Comparison of ENCODE assay signal across 19 cellular contexts in the genomic region with DNA sequence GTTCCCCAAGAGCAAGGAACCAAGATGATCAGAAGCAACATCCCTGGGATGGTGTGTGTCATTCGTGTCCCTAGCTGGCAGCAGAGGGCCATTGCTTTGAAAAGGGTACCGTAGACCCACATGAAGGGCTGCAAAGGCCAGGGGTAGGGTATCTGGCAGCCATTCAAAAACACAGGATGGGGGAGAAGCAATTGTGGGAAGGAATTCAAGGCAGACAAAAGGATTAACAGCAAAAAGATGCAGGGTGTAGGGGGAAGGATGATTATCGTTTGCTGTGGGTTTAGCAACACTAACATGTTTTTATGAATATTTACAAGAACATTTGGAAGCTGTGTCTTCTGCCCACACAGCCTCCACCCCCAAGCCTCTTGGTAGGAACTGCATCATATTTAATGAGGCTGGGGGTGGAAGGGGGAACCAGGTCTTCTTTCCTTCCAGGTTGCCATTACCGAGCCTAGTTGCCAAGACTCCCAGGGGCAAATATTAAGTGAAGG.
A peak's percentile ranks its signal among the peaks of the same experiment; 100 is the strongest.
DNase-seq lines count a peak whose midpoint lies in the region; ATAC-seq, FAIRE-seq and TF ChIP-seq lines count a peak whose summit lies in the region.
"Had no signal": no experiment of that assay in that cellular context is flagged by ENCODE, and none has a peak within 500 bp of the region (broad histone marks: within the 10 kb centered on the region; RNA-seq: fewer than 3 reads in every experiment).

No MANE protein-coding gene starts in this region.

- ATAC-seq in HepG2 (peak; percentile 53), right lobe of liver (no peak), gastrocnemius medialis (no peak)

- TF ChIP-seq RAD21 in HepG2 (CRISPR knock-in tag; IDR thresholded peaks at IDR 0.05), result no peak

- H3K9me3 Mint-ChIP-seq in endodermal cell, result no peaks in the 10 kb centered on the region

- in situ Hi-C loops in HepG2 (cut with HindIII; ENCODE audit: extremely low pct_ligation_motif_present, low pct_unique_long_range_greater_than_20kb) (no loop called here), gastrocnemius medialis (cut with MboI; ENCODE audit: low sequenced_read_pairs in 4 of 4) (no loop called here)

- H3K4me3 ChIP-seq in HepG2 (replicated peaks in 1 of 3; ENCODE audit: insufficient read depth in 1 of 3, low read depth in 2 of 3, low read length in 3 of 3) (no peak overlapping the region), right lobe of liver (no peak overlapping the region), endodermal cell (ENCODE audit: low read length) (no peak overlapping the region), thyroid gland (replicated peaks in 1 of 3) (no peak overlapping the region), gastrocnemius medialis (no peak overlapping the region)
- H3K4me3 ChIP-seq: BLaER1 treated with 17β-estradiol and CSF1 and Interleukin-3, amounts not matched to agents 10 nM and 100 nM; MG63; SJSA1 had no signal

- H2AFZ ChIP-seq in HepG2 (ENCODE audit: low read length), result no peak overlapping the region

- 22% methylated on average over 4 of the region's 4 CpGs for WGBS in HepG2 (ENCODE audit: low lambda C conversion rate)
- 56% methylated on average over 4 of the region's 4 CpGs for WGBS in right lobe of liver (ENCODE audit: insufficient coverage, low coverage, low lambda C conversion rate, missing lambda C conversion rate)
- WGBS in endodermal cell (ENCODE audit: insufficient coverage in 1 of 2, insufficient read length in 1 of 2), 2 experiments, result 63 to 82% methylated on average over 1 to 4 of the region's 4 CpGs
- 44 to 47% methylated on average over 4 of the region's 4 CpGs for WGBS in thyroid gland, 2 donors

- H3K36me3 Mint-ChIP-seq in endodermal cell (ENCODE audit: low read depth), result no peaks in the 10 kb centered on the region
- H3K36me3 Mint-ChIP-seq: CD4-positive, alpha-beta memory T cell had no signal

- CTCF ChIA-PET in HepG2 (lab: Yijun Ruan, JAX; ENCODE audit: low intra/inter-chr PET ratio, low total read pairs), result no interaction called here

- 0 out of 2 replicates have a peak, but pooled peaks have one; percentile 24 for TF ChIP-seq CTCF in HepG2 (CRISPR knock-in tag; IDR thresholded peaks at IDR 0.05)
- no peak for TF ChIP-seq CTCF in right lobe of liver (IDR thresholded peaks at IDR 0.05)
- peak; percentile 30 for TF ChIP-seq CTCF in endodermal cell (conservative IDR thresholded peaks at IDR 0.05)
- peak in 3 of 6 experiments; percentile 19 to 22 (median 21) for TF ChIP-seq CTCF in thyroid gland (IDR thresholded peaks at IDR 0.05)
- TF ChIP-seq CTCF in gastrocnemius medialis (IDR thresholded peaks at IDR 0.05 in 4 of 5, conservative IDR thresholded peaks at IDR 0.05 in 1 of 5), result no peak

- no peaks in the 10 kb centered on the region for H3K79me2 ChIP-seq in HepG2 (ENCODE audit: insufficient read depth, low read length)

- POLR2A ChIA-PET in HepG2 (lab: Yijun Ruan, JAX), result no interaction called here

- H4K20me1 ChIP-seq in HepG2 (ENCODE audit: insufficient read depth, low read length), result no peaks in the 10 kb centered on the region
- H4K20me1 ChIP-seq: BLaER1 treated with 17β-estradiol and CSF1 and Interleukin-3, amounts not matched to agents 10 nM and 100 nM had no signal

- TF ChIP-seq EP300 in HepG2 (IDR thresholded peaks at IDR 0.05; ENCODE audit: low read depth in 2 of 2, low read length in 2 of 2), result no peak
- TF ChIP-seq EP300 in HepG2 (CRISPR knock-in tag; IDR thresholded peaks at IDR 0.05; ENCODE audit: borderline replicate concordance), result no peak

- no peak overlapping the region for H3K27ac Mint-ChIP-seq in endodermal cell
- H3K27ac Mint-ChIP-seq: CD4-positive, alpha-beta memory T cell had no signal

- H3K36me3 ChIP-seq in HepG2 (replicated peaks in 1 of 2; ENCODE audit: control insufficient read depth in 1 of 2, insufficient read depth in 2 of 2, low read length in 2 of 2) (no peaks in the 10 kb centered on the region), right lobe of liver (no peaks in the 10 kb centered on the region), endodermal cell (ENCODE audit: control insufficient read depth, insufficient read depth, low read length) (no peaks in the 10 kb centered on the region), thyroid gland (no peaks in the 10 kb centered on the region), gastrocnemius medialis (no peaks in the 10 kb centered on the region)
- H3K36me3 ChIP-seq: BLaER1 treated with 17β-estradiol and CSF1 and Interleukin-3, amounts not matched to agents 10 nM and 100 nM; MG63; SJSA1 had no signal

- no peak overlapping the region for H3K4me2 ChIP-seq in HepG2 (ENCODE audit: low read depth, low read length)
- H3K4me2 ChIP-seq: BLaER1 treated with 17β-estradiol and CSF1 and Interleukin-3, amounts not matched to agents 10 nM and 100 nM had no signal

- no peak overlapping the region for H3K9ac ChIP-seq in HepG2 (ENCODE audit: insufficient read depth, low read depth, low read length)
- no peak overlapping the region for H3K9ac ChIP-seq in endodermal cell (ENCODE audit: extremely low read depth, low read length, poor library complexity, severe bottlenecking)
- H3K9ac ChIP-seq: BLaER1 treated with 17β-estradiol and CSF1 and Interleukin-3, amounts not matched to agents 10 nM and 100 nM had no signal

- H3K9me3 ChIP-seq in HepG2 (ENCODE audit: low read length) (no peaks in the 10 kb centered on the region), right lobe of liver (no peaks in the 10 kb centered on the region), endodermal cell (ENCODE audit: control insufficient read depth, low read length) (no peaks in the 10 kb centered on the region), thyroid gland (no peaks in the 10 kb centered on the region), gastrocnemius medialis (no peaks in the 10 kb centered on the region)
- H3K9me3 ChIP-seq: BLaER1 treated with 17β-estradiol and CSF1 and Interleukin-3, amounts not matched to agents 10 nM and 100 nM; MG63; SJSA1 had no signal

- intact Hi-C loops in HepG2 (cut with micrococcal nuclease; ENCODE audit: unreplicated experiment) (no loop called here), right lobe of liver (cut with DNase I) (no loop called here), thyroid gland (cut with DNase I) (no loop called here), gastrocnemius medialis (cut with DNase I; ENCODE audit: low total_unique reads) (no loop called here)

- no peak for FAIRE-seq in HepG2 (lab: Jason Lieb, UNC)
- FAIRE-seq in HTR-8/SVneo (lab: Jason Lieb, UNC), result peak; percentile 42
- no peak for FAIRE-seq in frontal cortex (lab: Jason Lieb, UNC)
- FAIRE-seq: G401.6, RCC 7860 had no signal

- H3K4me1 Mint-ChIP-seq in endodermal cell, result peaks cover 16% of the 10 kb centered on the region
- H3K4me1 Mint-ChIP-seq: CD4-positive, alpha-beta memory T cell had no signal

- no TSS peak for BruUV-seq in HepG2 (replicated peaks; lab: Mats Ljungman, UMichigan)

- H3K4me1 ChIP-seq in HepG2 (ENCODE audit: insufficient read depth, low read length), result peaks cover 17% of the 10 kb centered on the region
- peaks cover 0 to 8% (median 0%) of the 10 kb centered on the region in 4 donors for H3K4me1 ChIP-seq in right lobe of liver
- H3K4me1 ChIP-seq in endodermal cell (ENCODE audit: control insufficient read depth, insufficient read depth, low read length), result peaks cover 6% of the 10 kb centered on the region
- H3K4me1 ChIP-seq in thyroid gland, result peaks cover 7 to 10% of the 10 kb centered on the region in 2 donors
- no peaks in the 10 kb centered on the region for H3K4me1 ChIP-seq in gastrocnemius medialis
- H3K4me1 ChIP-seq: BLaER1 treated with 17β-estradiol and CSF1 and Interleukin-3, amounts not matched to agents 10 nM and 100 nM; SJSA1 had no signal

- H3K27me3 ChIP-seq in HepG2 (ENCODE audit: control insufficient read depth in 1 of 2, insufficient read depth in 2 of 2, low read length in 2 of 2) (no peaks in the 10 kb centered on the region), right lobe of liver (no peaks in the 10 kb centered on the region), endodermal cell (ENCODE audit: control insufficient read depth, insufficient read depth, low read length, poor library complexity, severe bottlenecking) (no peaks in the 10 kb centered on the region), thyroid gland (no peaks in the 10 kb centered on the region), gastrocnemius medialis (no peaks in the 10 kb centered on the region)
- H3K27me3 ChIP-seq: BLaER1 treated with 17β-estradiol and CSF1 and Interleukin-3, amounts not matched to agents 10 nM and 100 nM; MG63; SJSA1 had no signal

- H3K27ac ChIP-seq in HepG2 (ENCODE audit: extremely low read length, insufficient read depth, low read length), result no peak overlapping the region
- H3K27ac ChIP-seq in right lobe of liver, result no peak overlapping the region
- no peak overlapping the region for H3K27ac ChIP-seq in endodermal cell (ENCODE audit: low read depth, low read length)
- peak overlapping the region; percentile 7 to 41 (median 17) for H3K27ac ChIP-seq in thyroid gland
- H3K27ac ChIP-seq in gastrocnemius medialis, result no peak overlapping the region
- H3K27ac ChIP-seq: BLaER1 treated with 17β-estradiol and CSF1 and Interleukin-3, amounts not matched to agents 10 nM and 100 nM; SJSA1 had no signal

- TF ChIP-seq POLR2A in HepG2 (IDR thresholded peaks at IDR 0.05; ENCODE audit: insufficient read depth in 1 of 2, low read depth in 2 of 2, low read length in 2 of 2) (no peak), right lobe of liver (IDR thresholded peaks at IDR 0.05) (no peak), thyroid gland (IDR thresholded peaks at IDR 0.05) (no peak), gastrocnemius medialis (IDR thresholded peaks at IDR 0.05) (no peak)

- DNase-seq in HepG2 (ENCODE audit: low spot score), result no peak
- no peak for DNase-seq in right lobe of liver
- no peak for DNase-seq in HTR-8/SVneo (ENCODE audit: insufficient read length, low spot score)
- peak; percentile 50 for DNase-seq in endodermal cell
- DNase-seq in thyroid gland, result no peak
- no peak for DNase-seq in gastrocnemius medialis
- no peak for DNase-seq in frontal cortex (ENCODE audit: low spot score in 2 of 2)
- DNase-seq: CD4-positive, alpha-beta memory T cell; Kasumi-1; NCI-H1048; NCI-H1436 treated with DMSO at 0.1 percent for 48 hours; NCI-H2081 treated with DMSO at 0.1 percent for 48 hours; NCI-H526 treated with DMSO at 0.1 percent for 48 hours; OCI-M1 had no signal

- no peak overlapping the region for H3K4me3 Mint-ChIP-seq in endodermal cell
- H3K4me3 Mint-ChIP-seq: CD4-positive, alpha-beta memory T cell had no signal

- no peaks in the 10 kb centered on the region for H3K27me3 Mint-ChIP-seq in endodermal cell (ENCODE audit: insufficient read depth)

TF ChIP-seq in HepG2, 621 proteins besides CTCF, POLR2A, EP300 and RAD21:
- TF ChIP-seq STAG1 (CRISPR knock-in tag; IDR thresholded peaks at IDR 0.05) (peak; percentile 5; the same call in 1 of the 2 replicates), ZNF614 (CRISPR knock-in tag; IDR thresholded peaks at IDR 0.05; ENCODE audit: borderline replicate concordance) (no peak)

Comparison
In these comparisons a context has a peak if more than half of its experiments do, and no peak if none do; other contexts are left out.
1. CTCF ChIP-seq: peak in HepG2 (single experiment) and endodermal cell (single experiment); none in right lobe of liver (0 of 4) and gastrocnemius medialis (0 of 5).
2. H3K27ac ChIP-seq: peak in thyroid gland (3 of 3); none in HepG2 (single experiment), right lobe of liver (0 of 3), endodermal cell (single experiment) and gastrocnemius medialis (0 of 4).